In the genomic region with DNA sequence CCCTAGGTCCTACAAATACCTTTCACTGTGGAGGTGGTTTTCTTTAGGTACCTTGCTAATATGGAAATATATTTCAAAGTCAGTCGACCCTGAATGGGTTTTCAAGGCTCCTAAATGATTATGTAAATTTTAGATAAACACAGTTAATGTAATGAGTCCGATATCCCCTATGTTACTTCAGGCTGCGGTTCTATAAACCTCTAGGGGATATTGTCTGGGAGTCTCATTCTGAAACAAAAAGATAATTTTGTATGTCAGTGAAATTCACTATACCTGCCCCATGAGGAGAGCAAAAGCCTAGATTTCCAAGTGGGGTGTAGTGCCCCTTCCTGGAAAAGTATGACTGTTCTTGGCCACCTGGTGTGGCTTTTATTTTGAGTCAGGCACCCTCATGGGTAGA, we compare ENCODE assay signal across 18 cellular contexts.
DNase-seq lines count a peak whose midpoint lies in the region; ATAC-seq and TF ChIP-seq lines count a peak whose summit lies in the region.
"Had no signal": no experiment of that assay in that cellular context is flagged by ENCODE, and none has a peak within 500 bp of the region (broad histone marks: within the 10 kb centered on the region; RNA-seq: fewer than 3 reads in every experiment).

No MANE protein-coding gene starts in this region.

- H3K9me3 ChIP-seq in esophagus muscularis mucosa, result no peaks in the 10 kb centered on the region
- H3K9me3 ChIP-seq: A549, Caco-2 had no signal

- intact Hi-C loops in esophagus muscularis mucosa (cut with DNase I), result no loop called here

- no peaks in the 10 kb centered on the region for H3K36me3 ChIP-seq in esophagus muscularis mucosa

- no peak for TF ChIP-seq CTCF in esophagus muscularis mucosa (IDR thresholded peaks at IDR 0.05)

- no peak for TF ChIP-seq POLR2A in esophagus muscularis mucosa (IDR thresholded peaks at IDR 0.05; ENCODE audit: low read depth)

- 80% methylated on average over 3 of the region's 3 CpGs for WGBS in esophagus muscularis mucosa

- DNase-seq in NCI-H526 (lab: John Stamatoyannopoulos, UW) (peak; percentile 77 to 82), esophagus muscularis mucosa (ENCODE audit: extremely low spot score) (peak; percentile 64), NCI-H345 treated with DMSO at 0.1 percent for 48 hours (lab: John Stamatoyannopoulos, UW; ENCODE audit: unreplicated experiment) (no peak), DMS79 (lab: John Stamatoyannopoulos, UW) (no peak), activated T-cell treated with anti-CD3 and anti-CD28 coated beads for 4 hours (no peak)
- DNase-seq: AML-193; Caco-2; CD4-positive, alpha-beta T cell; GDM1; GOT3; H7; HFFc6 had no signal

- no peaks in the 10 kb centered on the region for H3K27me3 ChIP-seq in esophagus muscularis mucosa

- peaks cover 5 to 14% (median 10%) of the 10 kb centered on the region in 4 donors for H3K4me1 ChIP-seq in esophagus muscularis mucosa
- H3K4me1 ChIP-seq: A549, Caco-2 had no signal

- no peak overlapping the region for H3K27ac ChIP-seq in esophagus muscularis mucosa (replicated peaks in 1 of 4)
- H3K27ac ChIP-seq: 22Rv1, A549, C4-2B had no signal

- no peak for TF ChIP-seq EP300 in esophagus muscularis mucosa (IDR thresholded peaks at IDR 0.05)

- ATAC-seq in GM21619 (IDR thresholded peaks at IDR 0.05; ENCODE audit: unreplicated experiment) (peak; percentile 60), HG02938 (IDR thresholded peaks at IDR 0.05; ENCODE audit: unreplicated experiment) (peak; percentile 38)
- ATAC-seq: A549, HCT116 had no signal

- H3K4me3 ChIP-seq in esophagus muscularis mucosa, result no peak overlapping the region
- H3K4me3 ChIP-seq: A549 had no signal

Comparison
In these comparisons a context has a peak if more than half of its experiments do, and no peak if none do; other contexts are left out.
1. DNase-seq: peak in NCI-H526 (2 of 2) and esophagus muscularis mucosa (single experiment); none in NCI-H345 treated with DMSO at 0.1 percent for 48 hours (single experiment), DMS79 (single experiment) and activated T-cell treated with anti-CD3 and anti-CD28 coated beads for 4 hours (single experiment).